ENCODE assay signal across 1 cellular context in the genomic region with DNA sequence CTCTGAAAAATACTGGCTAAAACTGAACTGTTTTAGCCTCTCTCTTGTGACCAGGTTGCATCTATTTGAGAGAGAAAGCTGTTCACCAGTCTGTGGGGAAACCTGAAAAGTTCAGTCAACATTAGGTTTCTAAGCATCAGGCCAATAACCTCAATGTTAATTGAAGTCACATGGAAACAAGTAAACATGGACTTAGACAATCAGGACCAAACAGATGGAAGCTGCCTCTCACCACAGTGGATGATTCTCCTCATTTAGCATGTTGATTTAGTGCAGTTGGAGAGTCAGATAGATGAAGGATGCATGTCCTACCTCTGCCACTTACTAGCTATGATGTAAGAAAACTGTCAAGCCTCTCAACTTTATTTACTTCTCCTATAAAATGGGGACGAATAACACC.
TF ChIP-seq lines count a peak whose summit lies in the region.

No MANE protein-coding gene starts in this region.

TF ChIP-seq in HepG2, 621 proteins besides CTCF, POLR2A, EP300 and RAD21 (continued from another document):
- TF ChIP-seq MIXL1 (CRISPR knock-in tag; IDR thresholded peaks at IDR 0.05) (peak; percentile 84), FOXA3 (CRISPR knock-in tag; IDR thresholded peaks at IDR 0.05) (peak; percentile 82), BCL6 (CRISPR knock-in tag; IDR thresholded peaks at IDR 0.05) (peak; percentile 92), WIZ (CRISPR knock-in tag; IDR thresholded peaks at IDR 0.05) (no peak), SOX13 (IDR thresholded peaks at IDR 0.05) (no peak), SOX13 (CRISPR knock-in tag; conservative IDR thresholded peaks at IDR 0.05 in 1 of 2, IDR thresholded peaks at IDR 0.05 in 1 of 2) (peak in 1 of 2 experiments; percentile 29; a peak in 1 of 4 replicates), RXRB (CRISPR knock-in tag; IDR thresholded peaks at IDR 0.05; ENCODE audit: borderline replicate concordance) (peak; percentile 44; the same call in 1 of the 2 replicates), SRY (CRISPR knock-in tag; IDR thresholded peaks at IDR 0.05) (no peak), ZMYM4 (CRISPR knock-in tag; IDR thresholded peaks at IDR 0.05) (0 out of 2 replicates have a peak, but pooled peaks have one; percentile 21), GABPB1 (CRISPR knock-in tag; IDR thresholded peaks at IDR 0.05) (no peak), SAP130 (CRISPR knock-in tag; IDR thresholded peaks at IDR 0.05; ENCODE audit: low read depth) (peak; percentile 30)
- TF ChIP-seq, protein P1, sequence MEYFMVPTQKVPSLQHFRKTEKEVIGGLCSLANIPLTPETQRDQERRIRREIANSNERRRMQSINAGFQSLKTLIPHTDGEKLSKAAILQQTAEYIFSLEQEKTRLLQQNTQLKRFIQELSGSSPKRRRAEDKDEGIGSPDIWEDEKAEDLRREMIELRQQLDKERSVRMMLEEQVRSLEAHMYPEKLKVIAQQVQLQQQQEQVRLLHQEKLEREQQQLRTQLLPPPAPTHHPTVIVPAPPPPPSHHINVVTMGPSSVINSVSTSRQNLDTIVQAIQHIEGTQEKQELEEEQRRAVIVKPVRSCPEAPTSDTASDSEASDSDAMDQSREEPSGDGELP (IDR thresholded peaks at IDR 0.05; ENCODE audit: borderline replicate concordance, low read depth) = peak; percentile 54; the same call in 1 of the 2 replicates
- TF ChIP-seq, protein P2, sequence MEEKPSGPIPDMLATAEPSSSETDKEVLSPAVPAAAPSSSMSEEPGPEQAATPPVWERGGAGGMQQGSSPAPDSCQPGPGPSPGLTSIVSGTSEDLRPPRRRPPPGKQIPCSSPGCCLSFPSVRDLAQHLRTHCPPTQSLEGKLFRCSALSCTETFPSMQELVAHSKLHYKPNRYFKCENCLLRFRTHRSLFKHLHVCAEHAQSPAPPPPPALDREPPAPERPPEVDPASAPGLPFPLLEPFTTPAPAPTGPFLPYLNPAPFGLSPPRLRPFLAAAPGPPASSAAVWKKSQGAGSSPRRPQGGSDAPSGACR (CRISPR knock-in tag; IDR thresholded peaks at IDR 0.05) = no peak
- TF ChIP-seq, protein P3, sequence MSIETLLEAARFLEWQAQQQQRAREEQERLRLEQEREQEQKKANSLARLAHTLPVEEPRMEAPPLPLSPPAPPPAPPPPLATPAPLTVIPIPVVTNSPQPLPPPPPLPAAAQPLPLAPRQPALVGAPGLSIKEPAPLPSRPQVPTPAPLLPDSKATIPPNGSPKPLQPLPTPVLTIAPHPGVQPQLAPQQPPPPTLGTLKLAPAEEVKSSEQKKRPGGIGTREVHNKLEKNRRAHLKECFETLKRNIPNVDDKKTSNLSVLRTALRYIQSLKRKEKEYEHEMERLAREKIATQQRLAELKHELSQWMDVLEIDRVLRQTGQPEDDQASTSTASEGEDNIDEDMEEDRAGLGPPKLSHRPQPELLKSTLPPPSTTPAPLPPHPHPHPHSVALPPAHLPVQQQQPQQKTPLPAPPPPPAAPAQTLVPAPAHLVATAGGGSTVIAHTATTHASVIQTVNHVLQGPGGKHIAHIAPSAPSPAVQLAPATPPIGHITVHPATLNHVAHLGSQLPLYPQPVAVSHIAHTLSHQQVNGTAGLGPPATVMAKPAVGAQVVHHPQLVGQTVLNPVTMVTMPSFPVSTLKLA (IDR thresholded peaks at IDR 0.05) = no peak
- TF ChIP-seq, protein P4, sequence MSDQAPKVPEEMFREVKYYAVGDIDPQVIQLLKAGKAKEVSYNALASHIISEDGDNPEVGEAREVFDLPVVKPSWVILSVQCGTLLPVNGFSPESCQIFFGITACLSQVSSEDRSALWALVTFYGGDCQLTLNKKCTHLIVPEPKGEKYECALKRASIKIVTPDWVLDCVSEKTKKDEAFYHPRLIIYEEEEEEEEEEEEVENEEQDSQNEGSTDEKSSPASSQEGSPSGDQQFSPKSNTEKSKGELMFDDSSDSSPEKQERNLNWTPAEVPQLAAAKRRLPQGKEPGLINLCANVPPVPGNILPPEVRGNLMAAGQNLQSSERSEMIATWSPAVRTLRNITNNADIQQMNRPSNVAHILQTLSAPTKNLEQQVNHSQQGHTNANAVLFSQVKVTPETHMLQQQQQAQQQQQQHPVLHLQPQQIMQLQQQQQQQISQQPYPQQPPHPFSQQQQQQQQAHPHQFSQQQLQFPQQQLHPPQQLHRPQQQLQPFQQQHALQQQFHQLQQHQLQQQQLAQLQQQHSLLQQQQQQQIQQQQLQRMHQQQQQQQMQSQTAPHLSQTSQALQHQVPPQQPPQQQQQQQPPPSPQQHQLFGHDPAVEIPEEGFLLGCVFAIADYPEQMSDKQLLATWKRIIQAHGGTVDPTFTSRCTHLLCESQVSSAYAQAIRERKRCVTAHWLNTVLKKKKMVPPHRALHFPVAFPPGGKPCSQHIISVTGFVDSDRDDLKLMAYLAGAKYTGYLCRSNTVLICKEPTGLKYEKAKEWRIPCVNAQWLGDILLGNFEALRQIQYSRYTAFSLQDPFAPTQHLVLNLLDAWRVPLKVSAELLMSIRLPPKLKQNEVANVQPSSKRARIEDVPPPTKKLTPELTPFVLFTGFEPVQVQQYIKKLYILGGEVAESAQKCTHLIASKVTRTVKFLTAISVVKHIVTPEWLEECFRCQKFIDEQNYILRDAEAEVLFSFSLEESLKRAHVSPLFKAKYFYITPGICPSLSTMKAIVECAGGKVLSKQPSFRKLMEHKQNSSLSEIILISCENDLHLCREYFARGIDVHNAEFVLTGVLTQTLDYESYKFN (CRISPR knock-in tag; conservative IDR thresholded peaks at IDR 0.05) = no peak
TF ChIP-seq in HepG2: peak in this region for 16.
